31 cellular contexts compared by ENCODE assay signal in genomic region chr10:5484205-5484604, GRCh38. TPM values are rescaled to one million over a fixed set of nuclear protein-coding genes. Genes with fewer than 3 reads are reported as not detected.
DNase-seq lines count a peak whose midpoint lies in the region; ATAC-seq and TF ChIP-seq lines count a peak whose summit lies in the region.
"Had no signal": no experiment of that assay in that cellular context is flagged by ENCODE, and none has a peak within 500 bp of the region (broad histone marks: within the 10 kb centered on the region; RNA-seq: fewer than 3 reads in every experiment).

No MANE protein-coding gene starts in this region.

- no peaks in the 10 kb centered on the region for H3K36me3 ChIP-seq in osteoblast (ENCODE audit: insufficient read depth, low read length)
- H3K36me3 ChIP-seq: colonic mucosa, heart right ventricle had no signal

- no peak overlapping the region for H3K4me3 ChIP-seq in osteoblast (ENCODE audit: insufficient read depth, low read length)
- H3K4me3 ChIP-seq: colonic mucosa, heart right ventricle, skin epidermis had no signal

- H3K27me3 Mint-ChIP-seq in HFFc6 (ENCODE audit: insufficient read depth) = peaks cover 10% of the 10 kb centered on the region
- no peaks in the 10 kb centered on the region for H3K27me3 Mint-ChIP-seq in T-helper 2 cell treated with Interferon-gamma antibody and Interleukin-4, amounts not matched to agents 5 μg/mL and 100 μg/mL, for 36 hours (ENCODE audit: low read depth)

- TF ChIP-seq CTCF in HFFc6 (IDR thresholded peaks at IDR 0.05) (no peak), RWPE1 (conservative IDR thresholded peaks at IDR 0.05; ENCODE audit: low read depth) (no peak), osteoblast (IDR thresholded peaks at IDR 0.05; ENCODE audit: extremely low read depth, low read depth, low read length) (no peak)

- H3K4me1 ChIP-seq in osteoblast (ENCODE audit: insufficient read depth, low read length) = no peaks in the 10 kb centered on the region
- H3K4me1 ChIP-seq: colonic mucosa, heart right ventricle had no signal

- H4K20me1 ChIP-seq in osteoblast (ENCODE audit: insufficient read depth, low read length) = no peaks in the 10 kb centered on the region

- H3K27ac Mint-ChIP-seq in HFFc6 = no peak overlapping the region
- H3K27ac Mint-ChIP-seq in T-helper 2 cell treated with Interferon-gamma antibody and Interleukin-4, amounts not matched to agents 5 μg/mL and 100 μg/mL, for 36 hours = no peak overlapping the region
- H3K27ac Mint-ChIP-seq: activated CD8-positive, alpha-beta T cell treated with anti-CD3 and anti-CD28 coated beads, Interleukin-2, amount 10 ng/mL, durations not matched to agents 7 days and 5 days; brain; naive B cell; T-cell had no signal

- no peak overlapping the region for H3K4me2 ChIP-seq in osteoblast (ENCODE audit: insufficient read depth, low read length)

- ATAC-seq in esophagus mucosa (peak; percentile 56), GM18868 (IDR thresholded peaks at IDR 0.05; ENCODE audit: unreplicated experiment) (no peak)
- ATAC-seq: activated CD8-positive, alpha-beta T cell treated with anti-CD3 and anti-CD28 coated beads, Interleukin-2, amount 10 ng/mL, durations not matched to agents 7 days and 5 days; HCT116; heart right ventricle; HepG2; left lobe of liver; T-cell had no signal

- H3K27me3 ChIP-seq in osteoblast (ENCODE audit: insufficient read depth, low read length) = no peaks in the 10 kb centered on the region
- H3K27me3 ChIP-seq: colonic mucosa had no signal

- CTCF ChIA-PET in RWPE1 (lab: Yijun Ruan, JAX) = no interaction called here

- H3K36me3 Mint-ChIP-seq in HFFc6 (ENCODE audit: low read depth) = no peaks in the 10 kb centered on the region
- H3K36me3 Mint-ChIP-seq in T-helper 2 cell treated with Interferon-gamma antibody and Interleukin-4, amounts not matched to agents 5 μg/mL and 100 μg/mL, for 36 hours (ENCODE audit: low read depth) = no peaks in the 10 kb centered on the region
- H3K36me3 Mint-ChIP-seq: brain; CD4-positive, alpha-beta memory T cell; naive B cell; T-cell had no signal

- POLR2A ChIA-PET in RWPE1 (lab: Yijun Ruan, JAX; ENCODE audit: low non-redundant PET) = no interaction called here

- no peak overlapping the region for H3K4me3 Mint-ChIP-seq in HFFc6
- H3K4me3 Mint-ChIP-seq in T-helper 2 cell treated with Interferon-gamma antibody and Interleukin-4, amounts not matched to agents 5 μg/mL and 100 μg/mL, for 36 hours = no peak overlapping the region
- H3K4me3 Mint-ChIP-seq: activated CD8-positive, alpha-beta T cell treated with anti-CD3 and anti-CD28 coated beads, Interleukin-2, amount 10 ng/mL, durations not matched to agents 7 days and 5 days; brain; CD4-positive, alpha-beta memory T cell; naive B cell; T-cell had no signal

- H3K9me3 Mint-ChIP-seq in HFFc6 = no peaks in the 10 kb centered on the region
- no peaks in the 10 kb centered on the region for H3K9me3 Mint-ChIP-seq in T-helper 2 cell treated with Interferon-gamma antibody and Interleukin-4, amounts not matched to agents 5 μg/mL and 100 μg/mL, for 36 hours
- H3K9me3 Mint-ChIP-seq: naive B cell, T-cell had no signal

- DNase-seq in HFFc6 (peak; percentile 29), RWPE1 (ENCODE audit: low spot score) (peak; percentile 80), osteoblast (ENCODE audit: insufficient read length, low spot score, missing footprints) (peak; percentile 92), iPS-NIHi7 (ENCODE audit: extremely low spot score) (no peak)
- DNase-seq in T-helper 2 cell treated with Interferon-gamma antibody and Interleukin-4, amounts not matched to agents 5 μg/mL and 100 μg/mL, for 36 hours (ENCODE audit: low spot score) = no peak
- no peak for DNase-seq in activated CD8-positive, alpha-beta memory T cell treated with anti-CD3 and anti-CD28 coated beads, Interleukin-2, amount 50 U/mL, for 4 hours
- DNase-seq: activated CD4-positive, alpha-beta T cell treated with anti-CD3 and anti-CD28 coated beads for 1 hour; activated CD8-positive, alpha-beta T cell treated with anti-CD3 and anti-CD28 coated beads, Interleukin-2, amount 10 ng/mL, durations not matched to agents 7 days and 5 days; activated gamma-delta T cell treated with Interleukin-2 at 50 U/mL for 16 hours; activated T-cell treated with anti-CD3 and anti-CD28 coated beads, Interleukin-2, amount 50 U/mL, for 1 hour; CD4-positive, alpha-beta memory T cell; colonic mucosa; GF-D8; heart right ventricle; naive B cell; NCI-H1105 treated with DMSO at 0.1 percent for 48 hours; NCI-H2081 treated with DMSO at 0.1 percent for 48 hours; NCI-H446; nucleus accumbens; OCI-M1; SIG-M5; T-cell; trophoblast cell had no signal

- H3K79me2 ChIP-seq in osteoblast (ENCODE audit: insufficient read depth, low read length) = no peaks in the 10 kb centered on the region

- H3K27ac ChIP-seq in RWPE1 (no peak overlapping the region), osteoblast (ENCODE audit: low read depth, low read length) (no peak overlapping the region)
- H3K27ac ChIP-seq: colonic mucosa, heart right ventricle, skin epidermis had no signal

- H2AFZ ChIP-seq in osteoblast (ENCODE audit: low read length) = no peak overlapping the region

- H3K9me3 ChIP-seq in osteoblast (ENCODE audit: low read depth, low read length) = no peaks in the 10 kb centered on the region
- H3K9me3 ChIP-seq: colonic mucosa had no signal

- no peaks in the 10 kb centered on the region for H3K4me1 Mint-ChIP-seq in HFFc6 (ENCODE audit: low read depth)
- H3K4me1 Mint-ChIP-seq in T-helper 2 cell treated with Interferon-gamma antibody and Interleukin-4, amounts not matched to agents 5 μg/mL and 100 μg/mL, for 36 hours (ENCODE audit: low read depth) = peaks cover 2% of the 10 kb centered on the region
- H3K4me1 Mint-ChIP-seq: T-cell had no signal

RNA-seq across cellular contexts. Expression of gene CALML5, which starts 15.2 kb away (rescaled TPM):
- not detected for total RNA-seq in HFFc6 (2021; fragmentation: NEBNext Ultra II Directional; extraction: Animal tissue kit (Norgen Biotek cat#: 25700))
- total RNA-seq in esophagus mucosa (16.6 TPM), osteoblast (not detected in 2 replicates)
- total RNA-seq: activated CD8-positive, alpha-beta T cell treated with anti-CD3 and anti-CD28 coated beads, Interleukin-2, amount 10 ng/mL, durations not matched to agents 7 days and 5 days; CD4-positive, alpha-beta memory T cell; colonic mucosa; heart right ventricle; HepG2; left lobe of liver; mesenteric fat pad; T-cell had no signal

RNA-seq across cellular contexts. Expression of gene CALML3, which starts 40.6 kb away (rescaled TPM):
- not detected for total RNA-seq in HFFc6 (2021; fragmentation: NEBNext Ultra II Directional; extraction: Animal tissue kit (Norgen Biotek cat#: 25700))
- total RNA-seq in esophagus mucosa (501 TPM), osteoblast (not detected in 2 replicates)
- total RNA-seq: activated CD8-positive, alpha-beta T cell treated with anti-CD3 and anti-CD28 coated beads, Interleukin-2, amount 10 ng/mL, durations not matched to agents 7 days and 5 days; CD4-positive, alpha-beta memory T cell; heart right ventricle; HepG2; left lobe of liver; mesenteric fat pad; T-cell had no signal

Comparison
In these comparisons a context has a peak if more than half of its experiments do, and no peak if none do; other contexts are left out.
1. DNase-seq: peak in HFFc6 (single experiment), RWPE1 (single experiment) and osteoblast (single experiment); none in T-helper 2 cell treated with Interferon-gamma antibody and Interleukin-4, amounts not matched to agents 5 μg/mL and 100 μg/mL, for 36 hours (single experiment), activated CD8-positive, alpha-beta memory T cell treated with anti-CD3 and anti-CD28 coated beads, Interleukin-2, amount 50 U/mL, for 4 hours (single experiment) and iPS-NIHi7 (single experiment).
2. RNA of gene CALML5, which starts 15.2 kb away (total RNA-seq): 16.6 TPM in esophagus mucosa (single experiment); not detected in HFFc6 and not detected in osteoblast; every median in the first group is over 10 times any median in the second.
3. RNA of gene CALML3, which starts 40.6 kb away (total RNA-seq): 501 TPM in esophagus mucosa (single experiment); not detected in HFFc6 and not detected in osteoblast; every median in the first group is over 100 times any median in the second.